Comparison of ENCODE assay signal across 18 cellular contexts in the genomic region with DNA sequence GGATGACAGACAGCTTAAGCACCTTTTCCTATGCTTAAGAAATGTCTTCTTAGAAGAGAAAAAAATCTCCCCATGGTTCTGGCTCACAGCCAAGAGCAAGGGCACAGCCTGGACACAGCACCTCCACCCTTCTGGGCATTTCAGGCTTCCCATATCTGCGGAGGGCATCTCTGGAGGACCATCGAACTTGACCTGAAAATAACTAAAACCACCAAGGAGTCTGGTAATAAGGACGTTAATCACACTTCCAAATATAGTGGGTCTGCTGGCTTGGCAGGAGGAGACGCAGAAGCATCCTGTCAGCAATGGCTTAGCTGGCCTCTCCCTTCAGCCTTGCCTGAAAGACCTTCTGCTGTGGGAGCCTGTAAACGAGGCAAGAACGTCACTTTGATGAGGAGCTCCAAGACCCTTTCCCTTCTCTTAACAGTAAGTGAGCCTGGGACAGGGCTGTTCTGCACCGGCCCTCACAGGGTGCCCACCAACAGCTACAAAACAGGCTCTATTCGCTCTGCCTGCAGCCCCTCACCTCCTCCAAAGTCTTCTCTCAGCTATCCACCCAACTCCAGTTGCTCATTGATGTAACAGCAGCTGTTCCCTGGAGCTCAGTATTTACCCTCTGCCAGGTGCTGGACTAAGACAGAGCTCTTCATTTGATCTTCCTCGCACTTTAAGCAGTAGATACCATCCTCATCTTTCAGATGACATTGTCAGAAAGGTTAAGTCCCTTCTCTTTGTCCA. TPM values are rescaled to one million over a fixed set of nuclear protein-coding genes. Genes with fewer than 3 reads are reported as not detected.
DNase-seq lines count a peak whose midpoint lies in the region; ATAC-seq and TF ChIP-seq lines count a peak whose summit lies in the region.
"Had no signal": no experiment of that assay in that cellular context is flagged by ENCODE, and none has a peak within 500 bp of the region (broad histone marks: within the 10 kb centered on the region; RNA-seq: fewer than 3 reads in every experiment).

No MANE protein-coding gene starts in this region.

- H3K27ac ChIP-seq in upper lobe of right lung, result no peak overlapping the region
- H3K27ac ChIP-seq: breast epithelium, transverse colon had no signal

- peaks cover 29% of the 10 kb centered on the region for H3K36me3 ChIP-seq in upper lobe of right lung
- H3K36me3 ChIP-seq: breast epithelium had no signal

- H3K9me3 ChIP-seq in upper lobe of right lung, result no peaks in the 10 kb centered on the region
- H3K9me3 ChIP-seq: breast epithelium, transverse colon had no signal

- peak overlapping the region; percentile 70; the same call in 1 of the 2 replicates for H3K27ac Mint-ChIP-seq in WTC11

- TF ChIP-seq CTCF in WTC11 (IDR thresholded peaks at IDR 0.05), result no peak
- TF ChIP-seq CTCF in upper lobe of right lung (IDR thresholded peaks at IDR 0.05), result no peak

- H3K9me3 Mint-ChIP-seq in WTC11, result no peaks in the 10 kb centered on the region

- no peaks in the 10 kb centered on the region for H3K27me3 ChIP-seq in upper lobe of right lung
- H3K27me3 ChIP-seq: breast epithelium, transverse colon had no signal

- DNase-seq in Right ventricle myocardium superior, result no peak
- no peak for DNase-seq in cardiac septum (ENCODE audit: low spot score)
- DNase-seq in WTC11 (ENCODE audit: low spot score), result no peak
- DNase-seq in left lobe of liver (ENCODE audit: low spot score), result no peak
- no peak for DNase-seq in upper lobe of right lung
- no peak for DNase-seq in T-helper 2 cell
- DNase-seq in NCI-H774 (lab: John Stamatoyannopoulos, UW), result no peak
- DNase-seq in stimulated activated CD4-positive, alpha-beta T cell treated with anti-CD3 and anti-CD28 coated beads, Interleukin-15, amount 100 ng/mL, for 24 hours, result no peak
- DNase-seq: activated CD4-positive, alpha-beta T cell treated with anti-CD3 and anti-CD28 coated beads for 1 hour; activated naive CD4-positive, alpha-beta T cell treated with anti-CD3 and anti-CD28 coated beads, Interleukin-2, amount 50 U/mL, for 16 hours; foreskin fibroblast; IMR-90; NCI-H1048; NCI-H446; occipital lobe; stimulated activated CD4-positive, alpha-beta T cell treated with anti-CD3 and anti-CD28 coated beads, Interleukin-4, amount 100 ng/mL, for 4 hours had no signal

- peaks cover 15% of the 10 kb centered on the region for H3K4me1 ChIP-seq in upper lobe of right lung
- H3K4me1 ChIP-seq: breast epithelium had no signal

- intact Hi-C loops in Right ventricle myocardium superior (cut with DNase I) (no loop called here), cardiac septum (cut with DNase I) (no loop called here), upper lobe of right lung (cut with DNase I) (no loop called here)

- H3K27me3 Mint-ChIP-seq in WTC11 (ENCODE audit: low read depth), result no peaks in the 10 kb centered on the region

- H3K36me3 Mint-ChIP-seq in WTC11, result peaks cover 2% of the 10 kb centered on the region

- no peak overlapping the region for H3K4me3 Mint-ChIP-seq in WTC11

- no peak overlapping the region for H3K4me3 ChIP-seq in upper lobe of right lung
- H3K4me3 ChIP-seq: breast epithelium, transverse colon had no signal

- CTCF ChIA-PET in WTC11 (lab: Charles Lee), result interaction anchor here (1.2 kb wide), 1 partner anchor 167 kb away, joined by 3 read pairs; no protein-coding TSS in a partner anchor

- peaks cover 29% of the 10 kb centered on the region for H3K4me1 Mint-ChIP-seq in WTC11

- ATAC-seq in Right ventricle myocardium superior (ENCODE audit: poor library complexity) (peak; percentile 67), WTC11 (no peak), left lobe of liver (peak; percentile 24), upper lobe of right lung (peak; percentile 77)

- POLR2A ChIA-PET in WTC11 (lab: Charles Lee), result interaction anchor here (0.5 kb wide), 1 partner anchor 9 kb away, joined by 6 read pairs; no protein-coding TSS in a partner anchor

TF ChIP-seq in WTC11, 78 proteins besides CTCF, POLR2A, EP300 and RAD21:
- TF ChIP-seq, protein P1, sequence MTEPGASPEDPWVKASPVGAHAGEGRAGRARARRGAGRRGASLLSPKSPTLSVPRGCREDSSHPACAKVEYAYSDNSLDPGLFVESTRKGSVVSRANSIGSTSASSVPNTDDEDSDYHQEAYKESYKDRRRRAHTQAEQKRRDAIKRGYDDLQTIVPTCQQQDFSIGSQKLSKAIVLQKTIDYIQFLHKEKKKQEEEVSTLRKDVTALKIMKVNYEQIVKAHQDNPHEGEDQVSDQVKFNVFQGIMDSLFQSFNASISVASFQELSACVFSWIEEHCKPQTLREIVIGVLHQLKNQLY (CRISPR knock-in tag; IDR thresholded peaks at IDR 0.05), result no peak

RNA-seq across cellular contexts. Expression of gene SETD3, which starts 13.2 kb away (rescaled TPM):
- 92.5 TPM for total RNA-seq in Right ventricle myocardium superior
- total RNA-seq in cardiac septum, result 135 TPM
- 46.9 to 53.1 TPM (median 49.3 TPM) in 3 replicates for total RNA-seq in WTC11 (2021)
- 25.1 TPM for total RNA-seq in left lobe of liver
- total RNA-seq in upper lobe of right lung, result 90.3 TPM

RNA-seq across cellular contexts. Expression of gene CCNK, which starts 13.7 kb away (rescaled TPM):
- 31.9 TPM for total RNA-seq in Right ventricle myocardium superior
- total RNA-seq in cardiac septum, result 31.2 TPM
- 70.1 to 84.7 TPM (median 70.3 TPM) in 3 replicates for total RNA-seq in WTC11 (2021)
- 13.8 TPM for total RNA-seq in left lobe of liver
- 48.7 TPM for total RNA-seq in upper lobe of right lung
